In genomic region chr3:69085543-69086132, GRCh38 we compare ENCODE assay signal across 7 cellular contexts. TPM values are rescaled to one million over a fixed set of nuclear protein-coding genes. Genes with fewer than 3 reads are reported as not detected.
DNase-seq lines count a peak whose midpoint lies in the region; ATAC-seq, FAIRE-seq and TF ChIP-seq lines count a peak whose summit lies in the region.

No MANE protein-coding gene starts in this region.

- CTCF ChIA-PET in OCI-LY7 (lab: Charles Lee; ENCODE audit: unreplicated experiment) (no interaction called here), HepG2 (lab: Yijun Ruan, JAX; ENCODE audit: low intra/inter-chr PET ratio, low total read pairs) (no interaction called here)

- H2AFZ ChIP-seq in OCI-LY7 (ENCODE audit: low read length) (peak overlapping the region; percentile 63; the same call in 1 of the 2 replicates), HepG2 (ENCODE audit: low read length) (peak overlapping the region; percentile 39)

- POLR2A ChIA-PET in OCI-LY7 (lab: Charles Lee) (interaction anchor here (0.6 to 7.5 kb wide), 2 partner anchors 33 to 1422 kb away, joined by 3 to 49 read pairs; partner anchors contain the start of gene TMF1), HepG2 (lab: Yijun Ruan, JAX) (interaction anchor here (2.8 kb wide), 1 partner anchor 34 kb away, joined by 18 read pairs; the partner anchor contains the start of gene TMF1)

- H3K9ac ChIP-seq in HepG2 (ENCODE audit: insufficient read depth, low read depth, low read length) (peak overlapping the region; percentile 73), subcutaneous abdominal adipose tissue (ENCODE audit: low read length in 5 of 5) (peak overlapping the region; percentile 62 to 99 (median 97))

- TF ChIP-seq POLR2A in HepG2 (IDR thresholded peaks at IDR 0.05; ENCODE audit: insufficient read depth in 1 of 2, low read depth in 2 of 2, low read length in 2 of 2) = no peak

- WGBS in HepG2 (ENCODE audit: low lambda C conversion rate) = 9% methylated on average over 10 of the region's 10 CpGs

- intact Hi-C loops in OCI-LY7 (cut with micrococcal nuclease; ENCODE audit: unreplicated experiment) = loop anchor here (2.0 kb wide), 1 partner anchor 73 kb away; the partner anchor contains the start of gene EOGT
- intact Hi-C loops in HepG2 (cut with micrococcal nuclease; ENCODE audit: unreplicated experiment) = no loop called here

- ATAC-seq in HepG2 (peak; percentile 75), HG03565 (IDR thresholded peaks at IDR 0.05; ENCODE audit: unreplicated experiment) (no peak), HG03108 (IDR thresholded peaks at IDR 0.05; ENCODE audit: unreplicated experiment) (no peak)

- DNase-seq in OCI-LY7 (ENCODE audit: low spot score) = peak; percentile 14
- DNase-seq in choroid plexus epithelial cell (ENCODE audit: low read depth) = peak; percentile 26
- no peak for DNase-seq in HepG2 (ENCODE audit: low spot score)

- TF ChIP-seq EP300 in HepG2 (IDR thresholded peaks at IDR 0.05; ENCODE audit: low read depth in 2 of 2, low read length in 2 of 2) (no peak), HepG2 (CRISPR knock-in tag; IDR thresholded peaks at IDR 0.05; ENCODE audit: borderline replicate concordance) (no peak)

- H4K20me1 ChIP-seq in OCI-LY7 (ENCODE audit: insufficient read depth, low read length) (no peaks in the 10 kb centered on the region), HepG2 (ENCODE audit: insufficient read depth, low read length) (no peaks in the 10 kb centered on the region)

- H3K4me1 ChIP-seq in OCI-LY7 (ENCODE audit: insufficient read depth, low read length, poor library complexity, severe bottlenecking) (peaks cover 68% of the 10 kb centered on the region), HepG2 (ENCODE audit: insufficient read depth, low read length) (peaks cover 53% of the 10 kb centered on the region), subcutaneous abdominal adipose tissue (ENCODE audit: control insufficient read depth in 5 of 5, insufficient read depth in 5 of 5, low read length in 5 of 5) (peaks cover 8 to 74% (median 67%) of the 10 kb centered on the region in 5 donors)

- H3K27ac ChIP-seq in OCI-LY7 (ENCODE audit: low read depth, low read length, poor library complexity, severe bottlenecking) (peak overlapping the region; percentile 29), HepG2 (ENCODE audit: extremely low read length, insufficient read depth, low read length) (peak overlapping the region; percentile 64), subcutaneous abdominal adipose tissue (ENCODE audit: low read depth, low read length) (peak overlapping the region; percentile 99)

- H3K4me2 ChIP-seq in OCI-LY7 (ENCODE audit: low read length) (peak overlapping the region; percentile 85), HepG2 (ENCODE audit: low read depth, low read length) (peak overlapping the region; percentile 95)

- TF ChIP-seq CTCF in OCI-LY7 (conservative IDR thresholded peaks at IDR 0.05; ENCODE audit: low read length) (no peak), choroid plexus epithelial cell (conservative IDR thresholded peaks at IDR 0.05; ENCODE audit: low read depth, low read length) (no peak), HepG2 (CRISPR knock-in tag; IDR thresholded peaks at IDR 0.05) (no peak)

- H3K9me2 ChIP-seq in OCI-LY7 (ENCODE audit: insufficient read depth, low read length) = no peaks in the 10 kb centered on the region

- in situ Hi-C loops in HepG2 (cut with HindIII; ENCODE audit: extremely low pct_ligation_motif_present, low pct_unique_long_range_greater_than_20kb) = no loop called here

- H3K27me3 ChIP-seq in HepG2 (ENCODE audit: control insufficient read depth in 1 of 2, insufficient read depth in 2 of 2, low read length in 2 of 2) (no peaks in the 10 kb centered on the region; a peak in 1 of 5 replicates), subcutaneous abdominal adipose tissue (ENCODE audit: control insufficient read depth in 5 of 5, insufficient read depth in 4 of 5, low read length in 5 of 5) (no peaks in the 10 kb centered on the region)

- TF ChIP-seq RAD21 in HepG2 (CRISPR knock-in tag; IDR thresholded peaks at IDR 0.05) = no peak

- BruUV-seq in OCI-LY7 (replicated peaks; lab: Mats Ljungman, UMichigan) (no TSS peak), HepG2 (replicated peaks; lab: Mats Ljungman, UMichigan) (no TSS peak)

- H3K36me3 ChIP-seq in OCI-LY7 (ENCODE audit: insufficient read depth, low read length) (no peaks in the 10 kb centered on the region), HepG2 (replicated peaks in 1 of 2; ENCODE audit: control insufficient read depth in 1 of 2, insufficient read depth in 2 of 2, low read length in 2 of 2) (no peaks in the 10 kb centered on the region), subcutaneous abdominal adipose tissue (ENCODE audit: control insufficient read depth in 5 of 5, insufficient read depth in 5 of 5, low read length in 5 of 5) (peaks cover 0 to 4% (median 0%) of the 10 kb centered on the region in 5 donors)

- no peak for FAIRE-seq in HepG2 (lab: Jason Lieb, UNC)

- H3K4me3 ChIP-seq in GM08714 (ENCODE audit: low read length) (peak overlapping the region; percentile 84), OCI-LY7 (ENCODE audit: low read depth, low read length, poor library complexity, severe bottlenecking) (peak overlapping the region; percentile 86), choroid plexus epithelial cell (ENCODE audit: low read depth, low read length) (peak overlapping the region; percentile 85), HepG2 (replicated peaks in 1 of 3; ENCODE audit: insufficient read depth in 1 of 3, low read depth in 2 of 3, low read length in 3 of 3) (peak overlapping the region; percentile 73 to 91 (median 88)), subcutaneous abdominal adipose tissue (ENCODE audit: low read depth in 1 of 5, low read length in 5 of 5) (peak overlapping the region; percentile 95 to 99 (median 98))

- H3K9me3 ChIP-seq in OCI-LY7 (ENCODE audit: low read length) = no peaks in the 10 kb centered on the region
- no peaks in the 10 kb centered on the region for H3K9me3 ChIP-seq in HepG2 (ENCODE audit: low read length)
- no peaks in the 10 kb centered on the region for H3K9me3 ChIP-seq in subcutaneous abdominal adipose tissue (ENCODE audit: control insufficient read depth in 5 of 5, low read length in 5 of 5)

- H3K79me2 ChIP-seq in OCI-LY7 (ENCODE audit: insufficient read depth, low read depth, low read length) (peaks cover 19% of the 10 kb centered on the region; the same call in 1 of the 2 replicates), HepG2 (ENCODE audit: insufficient read depth, low read length) (peaks cover 9% of the 10 kb centered on the region)

RNA-seq across cellular contexts. Expression of gene ARL6IP5, which starts 0.9 kb away (rescaled TPM):
- 18.5 and 28.9 TPM in 2 replicates for total RNA-seq in OCI-LY7 (2014; rRNA removed; shearing (Covaris generic))
- total RNA-seq in OCI-LY7 (2022) = 25.9 and 26.7 TPM in 2 replicates
- total RNA-seq in HepG2 (2016; rRNA removed; fragmentation: Illumina TruSeq; extraction: Trizol) = 19.6 and 29.6 TPM in 2 replicates
- total RNA-seq in HepG2 (2016; cell fraction: cytosol; rRNA removed; fragmentation: Illumina TruSeq; extraction: Trizol; ENCODE audit: low read depth) = 3.6 and 4.9 TPM in 2 replicates
- 18.9 and 31.3 TPM in 2 replicates for total RNA-seq in HepG2 (2016; cell fraction: insoluble cytoplasmic fraction; rRNA removed; fragmentation: Illumina TruSeq; extraction: Trizol)
- total RNA-seq in HepG2 (2016; cell fraction: membrane; rRNA removed; fragmentation: Illumina TruSeq; extraction: Trizol) = 8.4 and 10.4 TPM in 2 replicates
- total RNA-seq in HepG2 (2016; cell fraction: nucleus; rRNA removed; fragmentation: Illumina TruSeq; extraction: Trizol) = 29.7 and 31.9 TPM in 2 replicates
- 18.2 and 23.7 TPM in 2 replicates for polyA plus RNA-seq in HepG2 (2011; rRNA removed)
- 19.8 and 24.3 TPM in 2 replicates for polyA plus RNA-seq in HepG2 (2011; cell fraction: cytosol; rRNA removed)
- polyA plus RNA-seq in HepG2 (2011; cell fraction: nucleus; rRNA removed) = 5.3 and 5.8 TPM in 2 replicates
- 20.4 and 23.4 TPM in 2 replicates for polyA plus RNA-seq in HepG2 (2012)
- polyA plus RNA-seq in HepG2 (2016; cell fraction: cytosol; fragmentation: Illumina TruSeq; extraction: Trizol; ENCODE audit: low read depth) = 4.6 and 4.8 TPM in 2 replicates
- polyA plus RNA-seq in HepG2 (2016; cell fraction: insoluble cytoplasmic fraction; fragmentation: Illumina TruSeq; extraction: Trizol; ENCODE audit: low read depth) = 24.7 and 26.0 TPM in 2 replicates
- 8.4 and 8.6 TPM in 2 replicates for polyA plus RNA-seq in HepG2 (2016; cell fraction: membrane; fragmentation: Illumina TruSeq; extraction: Trizol; ENCODE audit: low read depth)
- 49.7 and 53.4 TPM in 2 replicates for polyA plus RNA-seq in HepG2 (2016; cell fraction: nucleus; fragmentation: Illumina TruSeq; extraction: Trizol; ENCODE audit: insufficient read depth, low read depth)
- 42.0 and 74.8 TPM in 2 replicates for polyA minus RNA-seq in HepG2 (2011; rRNA and poly(A)+ RNA removed; ENCODE audit: low replicate concordance)
- 12.3 and 16.8 TPM in 2 replicates for polyA minus RNA-seq in HepG2 (2011; cell fraction: cytosol; rRNA and poly(A)+ RNA removed)
- 6.6 and 8.3 TPM in 2 replicates for polyA minus RNA-seq in HepG2 (2011; cell fraction: nucleus; rRNA and poly(A)+ RNA removed)

RNA-seq across cellular contexts. Expression of gene UBA3, which starts 5.5 kb away (rescaled TPM):
- total RNA-seq in OCI-LY7 (2014; rRNA removed; shearing (Covaris generic)) = 66.5 and 78.8 TPM in 2 replicates
- 70.2 and 70.8 TPM in 2 replicates for total RNA-seq in OCI-LY7 (2022)
- 49.0 and 62.8 TPM in 2 replicates for total RNA-seq in HepG2 (2016; rRNA removed; fragmentation: Illumina TruSeq; extraction: Trizol)
- 4.9 and 6.2 TPM in 2 replicates for total RNA-seq in HepG2 (2016; cell fraction: cytosol; rRNA removed; fragmentation: Illumina TruSeq; extraction: Trizol; ENCODE audit: low read depth)
- total RNA-seq in HepG2 (2016; cell fraction: insoluble cytoplasmic fraction; rRNA removed; fragmentation: Illumina TruSeq; extraction: Trizol) = 48.7 and 69.6 TPM in 2 replicates
- total RNA-seq in HepG2 (2016; cell fraction: membrane; rRNA removed; fragmentation: Illumina TruSeq; extraction: Trizol) = 11.4 and 13.5 TPM in 2 replicates
- total RNA-seq in HepG2 (2016; cell fraction: nucleus; rRNA removed; fragmentation: Illumina TruSeq; extraction: Trizol) = 60.4 and 60.5 TPM in 2 replicates
- polyA plus RNA-seq in HepG2 (2011; rRNA removed) = 34.6 and 40.7 TPM in 2 replicates
- polyA plus RNA-seq in HepG2 (2011; cell fraction: cytosol; rRNA removed) = 14.1 and 18.7 TPM in 2 replicates
- 57.0 and 57.3 TPM in 2 replicates for polyA plus RNA-seq in HepG2 (2011; cell fraction: nucleus; rRNA removed)
- polyA plus RNA-seq in HepG2 (2012) = 23.3 and 28.5 TPM in 2 replicates
- 2.9 and 3.8 TPM in 2 replicates for polyA plus RNA-seq in HepG2 (2016; cell fraction: cytosol; fragmentation: Illumina TruSeq; extraction: Trizol; ENCODE audit: low read depth)
- polyA plus RNA-seq in HepG2 (2016; cell fraction: insoluble cytoplasmic fraction; fragmentation: Illumina TruSeq; extraction: Trizol; ENCODE audit: low read depth) = 51.8 and 55.2 TPM in 2 replicates
- 7.6 and 8.1 TPM in 2 replicates for polyA plus RNA-seq in HepG2 (2016; cell fraction: membrane; fragmentation: Illumina TruSeq; extraction: Trizol; ENCODE audit: low read depth)
- 87.4 and 95.0 TPM in 2 replicates for polyA plus RNA-seq in HepG2 (2016; cell fraction: nucleus; fragmentation: Illumina TruSeq; extraction: Trizol; ENCODE audit: insufficient read depth, low read depth)
- 12.6 and 13.2 TPM in 2 replicates for polyA minus RNA-seq in HepG2 (2011; rRNA and poly(A)+ RNA removed; ENCODE audit: low replicate concordance)
- polyA minus RNA-seq in HepG2 (2011; cell fraction: cytosol; rRNA and poly(A)+ RNA removed) = 14.4 and 16.7 TPM in 2 replicates
- 87.9 and 89.9 TPM in 2 replicates for polyA minus RNA-seq in HepG2 (2011; cell fraction: nucleus; rRNA and poly(A)+ RNA removed)

RNA-seq across cellular contexts. Expression of gene TMF1, which starts 33.5 kb away (rescaled TPM):
- total RNA-seq in OCI-LY7 (2014; rRNA removed; shearing (Covaris generic)) = 16.6 and 20.8 TPM in 2 replicates
- total RNA-seq in OCI-LY7 (2022) = 29.0 and 29.4 TPM in 2 replicates
- total RNA-seq in HepG2 (2016; rRNA removed; fragmentation: Illumina TruSeq; extraction: Trizol) = 38.4 and 48.1 TPM in 2 replicates
- 8.6 and 9.6 TPM in 2 replicates for total RNA-seq in HepG2 (2016; cell fraction: cytosol; rRNA removed; fragmentation: Illumina TruSeq; extraction: Trizol; ENCODE audit: low read depth)
- total RNA-seq in HepG2 (2016; cell fraction: insoluble cytoplasmic fraction; rRNA removed; fragmentation: Illumina TruSeq; extraction: Trizol) = 38.3 and 48.8 TPM in 2 replicates
- 15.4 and 16.8 TPM in 2 replicates for total RNA-seq in HepG2 (2016; cell fraction: membrane; rRNA removed; fragmentation: Illumina TruSeq; extraction: Trizol)
- total RNA-seq in HepG2 (2016; cell fraction: nucleus; rRNA removed; fragmentation: Illumina TruSeq; extraction: Trizol) = 43.2 and 48.5 TPM in 2 replicates
- polyA plus RNA-seq in HepG2 (2011; rRNA removed) = 7.0 and 12.1 TPM in 2 replicates
- polyA plus RNA-seq in HepG2 (2011; cell fraction: cytosol; rRNA removed) = 3.5 and 3.8 TPM in 2 replicates
- polyA plus RNA-seq in HepG2 (2011; cell fraction: nucleus; rRNA removed) = 6.1 and 6.9 TPM in 2 replicates
- 9.9 and 15.6 TPM in 2 replicates for polyA plus RNA-seq in HepG2 (2012)
- polyA plus RNA-seq in HepG2 (2016; cell fraction: cytosol; fragmentation: Illumina TruSeq; extraction: Trizol; ENCODE audit: low read depth) = 2.4 and 3.3 TPM in 2 replicates
- polyA plus RNA-seq in HepG2 (2016; cell fraction: insoluble cytoplasmic fraction; fragmentation: Illumina TruSeq; extraction: Trizol; ENCODE audit: low read depth) = 22.4 and 23.2 TPM in 2 replicates
- polyA plus RNA-seq in HepG2 (2016; cell fraction: membrane; fragmentation: Illumina TruSeq; extraction: Trizol; ENCODE audit: low read depth) = 1.7 and 2.0 TPM in 2 replicates
- polyA plus RNA-seq in HepG2 (2016; cell fraction: nucleus; fragmentation: Illumina TruSeq; extraction: Trizol; ENCODE audit: insufficient read depth, low read depth) = 25.2 and 33.0 TPM in 2 replicates
- polyA minus RNA-seq in HepG2 (2011; rRNA and poly(A)+ RNA removed; ENCODE audit: low replicate concordance) = 12.5 and 21.4 TPM in 2 replicates
- polyA minus RNA-seq in HepG2 (2011; cell fraction: cytosol; rRNA and poly(A)+ RNA removed) = 11.4 and 15.9 TPM in 2 replicates
- 31.5 and 46.4 TPM in 2 replicates for polyA minus RNA-seq in HepG2 (2011; cell fraction: nucleus; rRNA and poly(A)+ RNA removed)

RNA-seq across cellular contexts. Expression of gene LMOD3, which starts 36.8 kb away (rescaled TPM):
- not detected in 2 replicates for total RNA-seq in OCI-LY7 (2014; rRNA removed; shearing (Covaris generic))
- total RNA-seq in OCI-LY7 (2022) = not detected in 2 replicates
- total RNA-seq in HepG2 (2016; rRNA removed; fragmentation: Illumina TruSeq; extraction: Trizol) = not detected in 2 replicates
- total RNA-seq in HepG2 (2016; cell fraction: cytosol; rRNA removed; fragmentation: Illumina TruSeq; extraction: Trizol; ENCODE audit: low read depth) = not detected in 2 replicates
- not detected in 2 replicates for total RNA-seq in HepG2 (2016; cell fraction: insoluble cytoplasmic fraction; rRNA removed; fragmentation: Illumina TruSeq; extraction: Trizol)
- not detected in 2 replicates for total RNA-seq in HepG2 (2016; cell fraction: membrane; rRNA removed; fragmentation: Illumina TruSeq; extraction: Trizol)
- not detected in 2 replicates for total RNA-seq in HepG2 (2016; cell fraction: nucleus; rRNA removed; fragmentation: Illumina TruSeq; extraction: Trizol)
- polyA plus RNA-seq in HepG2 (2011; rRNA removed) = not detected in 2 replicates
- polyA plus RNA-seq in HepG2 (2011; cell fraction: cytosol; rRNA removed) = not detected in 2 replicates
- not detected in 2 replicates for polyA plus RNA-seq in HepG2 (2011; cell fraction: nucleus; rRNA removed)
- polyA plus RNA-seq in HepG2 (2012) = not detected in 2 replicates
- not detected in 2 replicates for polyA plus RNA-seq in HepG2 (2016; cell fraction: cytosol; fragmentation: Illumina TruSeq; extraction: Trizol; ENCODE audit: low read depth)
- not detected in 2 replicates for polyA plus RNA-seq in HepG2 (2016; cell fraction: insoluble cytoplasmic fraction; fragmentation: Illumina TruSeq; extraction: Trizol; ENCODE audit: low read depth)
- not detected in 2 replicates for polyA plus RNA-seq in HepG2 (2016; cell fraction: membrane; fragmentation: Illumina TruSeq; extraction: Trizol; ENCODE audit: low read depth)
- polyA plus RNA-seq in HepG2 (2016; cell fraction: nucleus; fragmentation: Illumina TruSeq; extraction: Trizol; ENCODE audit: insufficient read depth, low read depth) = not detected in 2 replicates
- polyA minus RNA-seq in HepG2 (2011; rRNA and poly(A)+ RNA removed; ENCODE audit: low replicate concordance) = not detected in 2 replicates
- polyA minus RNA-seq in HepG2 (2011; cell fraction: cytosol; rRNA and poly(A)+ RNA removed) = not detected in 2 replicates
- not detected in 2 replicates for polyA minus RNA-seq in HepG2 (2011; cell fraction: nucleus; rRNA and poly(A)+ RNA removed)

Comparison
In these comparisons a context has a peak if more than half of its experiments do, and no peak if none do; other contexts are left out.
1. H3K27ac ChIP-seq: peak in every context shown above with its lines; median percentile 99 in subcutaneous abdominal adipose tissue; 64 in HepG2; 29 in OCI-LY7.